Comparison of ENCODE assay signal across 2 cellular contexts in genomic region chr3:133413166-133414020, GRCh38.
TF ChIP-seq lines count a peak whose summit lies in the region.

No MANE protein-coding gene starts in this region.

TF ChIP-seq in WTC11, 78 proteins besides CTCF, POLR2A, EP300 and RAD21:
- no peak for TF ChIP-seq E2F5 (CRISPR knock-in tag; IDR thresholded peaks at IDR 0.05)
- no peak for TF ChIP-seq IRF1 (CRISPR knock-in tag; IDR thresholded peaks at IDR 0.05)
- TF ChIP-seq ETV6 (CRISPR knock-in tag; IDR thresholded peaks at IDR 0.05) = no peak
- TF ChIP-seq E2F4 (CRISPR knock-in tag; IDR thresholded peaks at IDR 0.05; ENCODE audit: borderline replicate concordance, low read depth) = no peak
- TF ChIP-seq NR1H2 (CRISPR knock-in tag; IDR thresholded peaks at IDR 0.05) = no peak
- TF ChIP-seq USF2 (CRISPR knock-in tag; IDR thresholded peaks at IDR 0.05) = no peak
- no peak for TF ChIP-seq ATF1 (CRISPR knock-in tag; IDR thresholded peaks at IDR 0.05)
- TF ChIP-seq STAT6 (CRISPR knock-in tag; conservative IDR thresholded peaks at IDR 0.05; ENCODE audit: low read depth) = no peak
- no peak for TF ChIP-seq TCF7 (CRISPR knock-in tag; IDR thresholded peaks at IDR 0.05; ENCODE audit: low read depth)
- TF ChIP-seq ZNF416 (CRISPR knock-in tag; IDR thresholded peaks at IDR 0.05) = no peak
- TF ChIP-seq PRRX2 (CRISPR knock-in tag; IDR thresholded peaks at IDR 0.05) = no peak
- no peak for TF ChIP-seq AFF4 (CRISPR knock-in tag; IDR thresholded peaks at IDR 0.05; ENCODE audit: borderline replicate concordance)
- no peak for TF ChIP-seq SMAD3 (CRISPR knock-in tag; IDR thresholded peaks at IDR 0.05; ENCODE audit: borderline replicate concordance)
- no peak for TF ChIP-seq RELA (CRISPR knock-in tag; IDR thresholded peaks at IDR 0.05; ENCODE audit: borderline replicate concordance)
- no peak for TF ChIP-seq ZNF396 (CRISPR knock-in tag; IDR thresholded peaks at IDR 0.05; ENCODE audit: borderline replicate concordance)
- no peak for TF ChIP-seq MAX (CRISPR knock-in tag; IDR thresholded peaks at IDR 0.05)

TF ChIP-seq in HepG2, 621 proteins besides CTCF, POLR2A, EP300 and RAD21 (continued from another document):
- TF ChIP-seq MAFK (conservative IDR thresholded peaks at IDR 0.05 in 1 of 2, IDR thresholded peaks at IDR 0.05 in 1 of 2; ENCODE audit: low read length in 2 of 2) = peak in 1 of 2 experiments; percentile 46; a peak in 1 of 4 replicates
- TF ChIP-seq HNRNPK (IDR thresholded peaks at IDR 0.05; ENCODE audit: low read depth, low read length, poor library complexity, severe bottlenecking) = peak; percentile 25
- no peak for TF ChIP-seq ZKSCAN5 (CRISPR knock-in tag; IDR thresholded peaks at IDR 0.05)
- no peak for TF ChIP-seq ZNF564 (CRISPR knock-in tag; IDR thresholded peaks at IDR 0.05)
- TF ChIP-seq ZSCAN25 (CRISPR knock-in tag; IDR thresholded peaks at IDR 0.05) = peak; percentile 99
- no peak for TF ChIP-seq DDIT3 (CRISPR knock-in tag; IDR thresholded peaks at IDR 0.05)
